In the genomic region with DNA sequence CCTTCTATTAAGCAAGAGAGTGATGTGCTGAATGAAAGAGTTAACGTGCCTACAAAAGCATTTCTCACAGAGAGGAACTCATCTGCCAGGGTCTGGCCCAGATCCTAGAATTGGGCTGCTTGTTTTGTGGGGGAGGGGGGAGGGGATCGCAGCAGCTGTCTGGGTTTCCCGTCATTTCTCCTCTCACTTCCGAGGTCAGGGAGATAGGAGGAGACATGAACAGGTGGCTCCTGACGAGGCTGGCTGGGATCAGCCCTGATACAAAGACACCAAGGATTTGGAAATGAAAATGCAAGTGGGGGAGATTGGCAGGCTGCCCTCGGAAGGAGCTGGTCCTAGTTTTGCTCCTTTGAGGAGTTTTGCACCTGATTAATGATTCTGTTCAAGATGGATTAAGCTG, we compare ENCODE assay signal across 9 cellular contexts.
DNase-seq lines count a peak whose midpoint lies in the region; ATAC-seq, FAIRE-seq and TF ChIP-seq lines count a peak whose summit lies in the region.
"Had no signal": no experiment of that assay in that cellular context is flagged by ENCODE, and none has a peak within 500 bp of the region (broad histone marks: within the 10 kb centered on the region; RNA-seq: fewer than 3 reads in every experiment).

No MANE protein-coding gene starts in this region.

- H3K9me2 ChIP-seq in MM.1S (replicated peaks; ENCODE audit: insufficient read depth, low read length), result no peaks in the 10 kb centered on the region

- H3K4me2 ChIP-seq in mammary epithelial cell (ENCODE audit: insufficient read depth, low read depth, low read length), result no peak overlapping the region
- H3K4me2 ChIP-seq in HepG2 (ENCODE audit: low read depth, low read length), result peak overlapping the region; percentile 58
- H3K4me2 ChIP-seq in MM.1S (ENCODE audit: low read depth, low read length), result no peak overlapping the region

- in situ Hi-C loops in mammary epithelial cell (cut with MboI; ENCODE audit: low sequenced_read_pairs in 2 of 2) (no loop called here), astrocyte of the cerebellum (cut with HindIII; ENCODE audit: low sequenced_read_pairs) (no loop called here), HepG2 (cut with HindIII; ENCODE audit: extremely low pct_ligation_motif_present, low pct_unique_long_range_greater_than_20kb) (no loop called here)

- no peaks in the 10 kb centered on the region for H4K20me1 ChIP-seq in mammary epithelial cell (ENCODE audit: insufficient read depth, low read length)
- no peaks in the 10 kb centered on the region for H4K20me1 ChIP-seq in HepG2 (ENCODE audit: insufficient read depth, low read length)
- H4K20me1 ChIP-seq in MM.1S (ENCODE audit: insufficient read depth, low read length), result no peaks in the 10 kb centered on the region

- no peak overlapping the region for H3K4me3 Mint-ChIP-seq in activated T-cell treated with anti-CD3 and anti-CD28 coated beads, Interleukin-2, amount 50 U/mL, for 72 hours
- H3K4me3 Mint-ChIP-seq: neural crest cell had no signal

- no peak for TF ChIP-seq RAD21 in HepG2 (CRISPR knock-in tag; IDR thresholded peaks at IDR 0.05)

- FAIRE-seq in HepG2 (lab: Jason Lieb, UNC) (no peak), urothelium cell line (lab: Jason Lieb, UNC) (no peak)

- H2AFZ ChIP-seq in mammary epithelial cell (ENCODE audit: low read depth, low read length), result no peak overlapping the region
- no peak overlapping the region for H2AFZ ChIP-seq in HepG2 (ENCODE audit: low read length)
- no peak overlapping the region for H2AFZ ChIP-seq in MM.1S (ENCODE audit: low read length)

- H3F3A ChIP-seq in MM.1S (ENCODE audit: insufficient read depth, low read length), result no peaks in the 10 kb centered on the region

- 8% methylated on average over 3 of the region's 6 CpGs for WGBS in mammary epithelial cell (ENCODE audit: low coverage, missing lambda C conversion rate)
- 24% methylated on average over 6 of the region's 6 CpGs for WGBS in HepG2 (ENCODE audit: low lambda C conversion rate)

- H3K27me3 Mint-ChIP-seq in activated T-cell treated with anti-CD3 and anti-CD28 coated beads, Interleukin-2, amount 50 U/mL, for 72 hours (ENCODE audit: low read depth), result peaks cover 7% of the 10 kb centered on the region

- H3K36me3 Mint-ChIP-seq in activated T-cell treated with anti-CD3 and anti-CD28 coated beads, Interleukin-2, amount 50 U/mL, for 72 hours (ENCODE audit: insufficient read depth in 2 of 2), result peaks cover 3 to 6% of the 10 kb centered on the region in 2 donors

- intact Hi-C loops in breast epithelium (cut with DNase I; ENCODE audit: low total_unique reads) (no loop called here), mammary epithelial cell (cut with micrococcal nuclease) (no loop called here), HepG2 (cut with micrococcal nuclease; ENCODE audit: unreplicated experiment) (no loop called here)

- H3K9me3 Mint-ChIP-seq in activated T-cell treated with anti-CD3 and anti-CD28 coated beads, Interleukin-2, amount 50 U/mL, for 72 hours, result no peaks in the 10 kb centered on the region

- no peak for ATAC-seq in HepG2
- no peak for ATAC-seq in activated T-cell treated with anti-CD3 and anti-CD28 coated beads, Interleukin-2, amount 50 U/mL, for 72 hours (replicated peaks in 1 of 2)

- DNase-seq in breast epithelium (ENCODE audit: low spot score in 2 of 2), result no peak
- no peak for DNase-seq in mammary epithelial cell
- no peak for DNase-seq in astrocyte of the cerebellum (ENCODE audit: low read depth)
- DNase-seq in HepG2 (ENCODE audit: low spot score), result no peak
- peak; percentile 6 for DNase-seq in urothelium cell line (ENCODE audit: low spot score)
- no peak for DNase-seq in MM.1S
- DNase-seq in activated T-cell treated with anti-CD3 and anti-CD28 coated beads, Interleukin-2, amount 50 U/mL, for 72 hours, result no peak
- DNase-seq in NCI-H226, result no peak

- peak overlapping the region in 2 of 3 donors; percentile 27 to 54 for H3K4me3 ChIP-seq in breast epithelium
- H3K4me3 ChIP-seq in mammary epithelial cell (replicated peaks in 1 of 3; ENCODE audit: insufficient read depth in 1 of 3, low read depth in 2 of 3, low read length in 3 of 3), result no peak overlapping the region
- peak overlapping the region; percentile 26 for H3K4me3 ChIP-seq in astrocyte of the cerebellum (ENCODE audit: low read depth, low read length)
- H3K4me3 ChIP-seq in HepG2 (replicated peaks in 1 of 3; ENCODE audit: insufficient read depth in 1 of 3, low read depth in 2 of 3, low read length in 3 of 3), result peak overlapping the region in 2 of 3 experiments; percentile 33 to 34; a peak in 3 of 6 replicates
- no peak overlapping the region for H3K4me3 ChIP-seq in MM.1S (ENCODE audit: low read length)

- H3K4me1 ChIP-seq in breast epithelium, result no peaks in the 10 kb centered on the region
- no peaks in the 10 kb centered on the region for H3K4me1 ChIP-seq in mammary epithelial cell (ENCODE audit: insufficient read depth, low read length)
- peaks cover 17% of the 10 kb centered on the region for H3K4me1 ChIP-seq in HepG2 (ENCODE audit: insufficient read depth, low read length)
- peaks cover 10% of the 10 kb centered on the region; the same call in 1 of the 2 replicates for H3K4me1 ChIP-seq in MM.1S (ENCODE audit: low read length)

- TF ChIP-seq POLR2A in breast epithelium (IDR thresholded peaks at IDR 0.05), result no peak
- TF ChIP-seq POLR2A in HepG2 (IDR thresholded peaks at IDR 0.05; ENCODE audit: insufficient read depth in 1 of 2, low read depth in 2 of 2, low read length in 2 of 2), result no peak

- H3K9me3 ChIP-seq in breast epithelium (peaks cover 8 to 11% of the 10 kb centered on the region in 2 donors), mammary epithelial cell (replicated peaks; ENCODE audit: insufficient read depth, low read length) (no peaks in the 10 kb centered on the region), HepG2 (ENCODE audit: low read length) (peaks cover 11% of the 10 kb centered on the region), MM.1S (replicated peaks; ENCODE audit: insufficient read depth, low read length) (no peaks in the 10 kb centered on the region)

- H3K36me3 ChIP-seq in breast epithelium (no peaks in the 10 kb centered on the region), mammary epithelial cell (ENCODE audit: insufficient read depth, low read length) (no peaks in the 10 kb centered on the region), HepG2 (replicated peaks in 1 of 2; ENCODE audit: control insufficient read depth in 1 of 2, insufficient read depth in 2 of 2, low read length in 2 of 2) (no peaks in the 10 kb centered on the region), MM.1S (replicated peaks; ENCODE audit: insufficient read depth, low read length) (no peaks in the 10 kb centered on the region)

- dilution Hi-C loops in mammary epithelial cell (cut with HindIII; ENCODE audit: low sequenced_read_pairs), result no loop called here

- BruUV-seq in mammary epithelial cell (replicated peaks; lab: Mats Ljungman, UMichigan) (no TSS peak), HepG2 (replicated peaks; lab: Mats Ljungman, UMichigan) (no TSS peak)

- CTCF ChIA-PET in mammary epithelial cell (lab: Charles Lee; ENCODE audit: low non-redundant PET), result no interaction called here
- CTCF ChIA-PET in HepG2 (lab: Yijun Ruan, JAX; ENCODE audit: low intra/inter-chr PET ratio, low total read pairs), result no interaction called here

- POLR2A ChIA-PET in HepG2 (lab: Yijun Ruan, JAX), result no interaction called here

- no peaks in the 10 kb centered on the region for H3K4me1 Mint-ChIP-seq in activated T-cell treated with anti-CD3 and anti-CD28 coated beads, Interleukin-2, amount 50 U/mL, for 72 hours (ENCODE audit: low read depth)

- H3K27me3 ChIP-seq in breast epithelium (no peaks in the 10 kb centered on the region), mammary epithelial cell (ENCODE audit: insufficient read depth, low read length) (no peaks in the 10 kb centered on the region), HepG2 (ENCODE audit: control insufficient read depth in 1 of 2, insufficient read depth in 2 of 2, low read length in 2 of 2) (peaks cover 0 to 3% of the 10 kb centered on the region in 2 experiments; a peak in 1 of 5 replicates), MM.1S (replicated peaks; ENCODE audit: insufficient read depth, low read length) (no peaks in the 10 kb centered on the region)

- H3K27ac ChIP-seq in breast epithelium (no peak overlapping the region), mammary epithelial cell (ENCODE audit: insufficient read depth, low read depth, low read length) (no peak overlapping the region), HepG2 (ENCODE audit: extremely low read length, insufficient read depth, low read length) (no peak overlapping the region), MM.1S (ENCODE audit: low read length) (no peak overlapping the region)

- H3K79me2 ChIP-seq in mammary epithelial cell (ENCODE audit: insufficient read depth, low read length), result no peaks in the 10 kb centered on the region
- no peaks in the 10 kb centered on the region for H3K79me2 ChIP-seq in HepG2 (ENCODE audit: insufficient read depth, low read length)
- no peaks in the 10 kb centered on the region for H3K79me2 ChIP-seq in MM.1S (ENCODE audit: low read length)

- H3K9ac ChIP-seq in mammary epithelial cell (ENCODE audit: insufficient read depth, low read length), result no peak overlapping the region
- H3K9ac ChIP-seq in HepG2 (ENCODE audit: insufficient read depth, low read depth, low read length), result no peak overlapping the region
- H3K9ac ChIP-seq in MM.1S (ENCODE audit: low read length), result no peak overlapping the region

- TF ChIP-seq EP300 in HepG2 (IDR thresholded peaks at IDR 0.05; ENCODE audit: low read depth in 2 of 2, low read length in 2 of 2), result no peak
- TF ChIP-seq EP300 in HepG2 (CRISPR knock-in tag; IDR thresholded peaks at IDR 0.05; ENCODE audit: borderline replicate concordance), result no peak

- no peak overlapping the region for H3K27ac Mint-ChIP-seq in activated T-cell treated with anti-CD3 and anti-CD28 coated beads, Interleukin-2, amount 50 U/mL, for 72 hours

- TF ChIP-seq CTCF in breast epithelium (IDR thresholded peaks at IDR 0.05) (no peak), mammary epithelial cell (conservative IDR thresholded peaks at IDR 0.05 in 1 of 2, IDR thresholded peaks at IDR 0.05 in 1 of 2; ENCODE audit: extremely low read depth in 1 of 2, insufficient read depth in 1 of 2, low read depth in 1 of 2, low read length in 2 of 2) (no peak), astrocyte of the cerebellum (IDR thresholded peaks at IDR 0.05; ENCODE audit: low read depth, low read length, missing control alignments) (no peak), HepG2 (CRISPR knock-in tag; IDR thresholded peaks at IDR 0.05) (no peak), MM.1S (IDR thresholded peaks at IDR 0.05; ENCODE audit: low read length) (no peak)

TF ChIP-seq in HepG2, 621 proteins besides CTCF, POLR2A, EP300 and RAD21:
- TF ChIP-seq, protein P1, sequence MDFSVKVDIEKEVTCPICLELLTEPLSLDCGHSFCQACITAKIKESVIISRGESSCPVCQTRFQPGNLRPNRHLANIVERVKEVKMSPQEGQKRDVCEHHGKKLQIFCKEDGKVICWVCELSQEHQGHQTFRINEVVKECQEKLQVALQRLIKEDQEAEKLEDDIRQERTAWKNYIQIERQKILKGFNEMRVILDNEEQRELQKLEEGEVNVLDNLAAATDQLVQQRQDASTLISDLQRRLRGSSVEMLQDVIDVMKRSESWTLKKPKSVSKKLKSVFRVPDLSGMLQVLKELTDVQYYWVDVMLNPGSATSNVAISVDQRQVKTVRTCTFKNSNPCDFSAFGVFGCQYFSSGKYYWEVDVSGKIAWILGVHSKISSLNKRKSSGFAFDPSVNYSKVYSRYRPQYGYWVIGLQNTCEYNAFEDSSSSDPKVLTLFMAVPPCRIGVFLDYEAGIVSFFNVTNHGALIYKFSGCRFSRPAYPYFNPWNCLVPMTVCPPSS (IDR thresholded peaks at IDR 0.05), result no peak

Comparison
In these comparisons a context has a peak if more than half of its experiments do, and no peak if none do; other contexts are left out.
1. H3K4me3 ChIP-seq: peak in breast epithelium (2 of 3), astrocyte of the cerebellum (single experiment) and HepG2 (2 of 3); none in mammary epithelial cell (0 of 3) and MM.1S (single experiment).